ENCODE assay signal across 18 cellular contexts in genomic region chr3:46737320-46737719, GRCh38. TPM values are rescaled to one million over a fixed set of nuclear protein-coding genes. Genes with fewer than 3 reads are reported as not detected.
"Had no signal": no experiment of that assay in that cellular context is flagged by ENCODE, and none has a peak within 500 bp of the region (broad histone marks: within the 10 kb centered on the region; RNA-seq: fewer than 3 reads in every experiment).

No MANE protein-coding gene starts in this region.

- H3K4me1 ChIP-seq: ascending aorta, heart right ventricle, thyroid gland had no signal

- ATAC-seq: activated T-cell treated with anti-CD3 and anti-CD28 coated beads, Interleukin-2, amount 50 U/mL, for 72 hours had no signal

- DNase-seq: activated CD4-positive, alpha-beta memory T cell treated with anti-CD3 and anti-CD28 coated beads, Interleukin-2, amount 10 ng/mL, durations not matched to agents 7 days and 5 days; activated CD4-positive, alpha-beta T cell treated with anti-CD3 and anti-CD28 coated beads for 1 hour; activated gamma-delta T cell treated with Interleukin-2 at 50 U/mL for 16 hours; activated naive CD8-positive, alpha-beta T cell treated with anti-CD3 and anti-CD28 coated beads for 36 hours; activated T-cell treated with anti-CD3 and anti-CD28 coated beads, Interleukin-2, amount 50 U/mL, for 72 hours; effector CD4-positive, alpha-beta T cell; foreskin melanocyte; heart right ventricle; islet precursor cell; ovary; thyroid gland had no signal

- H3K36me3 ChIP-seq: ascending aorta, cardiac muscle cell, heart right ventricle, ovary, thyroid gland had no signal

- H3K27ac ChIP-seq: ascending aorta, cardiac muscle cell, coronary artery, heart right ventricle, ovary, skin epidermis, thyroid gland had no signal

- H3K27me3 ChIP-seq: ascending aorta, cardiac muscle cell, ovary, thyroid gland had no signal

- H3K4me3 ChIP-seq: ascending aorta, cardiac muscle cell, coronary artery, heart right ventricle, ovary, skin epidermis, thyroid gland had no signal

- H3K9me3 ChIP-seq: ascending aorta, ovary, thyroid gland had no signal

RNA-seq across cellular contexts. Expression of gene PRSS50, which starts 19.7 kb away (rescaled TPM):
- total RNA-seq: activated CD4-positive, alpha-beta memory T cell treated with anti-CD3 and anti-CD28 coated beads, Interleukin-2, amount 10 ng/mL, durations not matched to agents 7 days and 5 days; activated naive CD8-positive, alpha-beta T cell treated with anti-CD3 and anti-CD28 coated beads for 36 hours; ascending aorta; endothelial cell of umbilical vein; renal cortical epithelial cell had no signal
- polyA plus RNA-seq: endothelial cell of umbilical vein had no signal

RNA-seq across cellular contexts. Expression of gene TMIE, which starts 36.1 kb away (rescaled TPM):
- total RNA-seq: neural crest cell had no signal
